6 cellular contexts compared by ENCODE assay signal in the genomic region with DNA sequence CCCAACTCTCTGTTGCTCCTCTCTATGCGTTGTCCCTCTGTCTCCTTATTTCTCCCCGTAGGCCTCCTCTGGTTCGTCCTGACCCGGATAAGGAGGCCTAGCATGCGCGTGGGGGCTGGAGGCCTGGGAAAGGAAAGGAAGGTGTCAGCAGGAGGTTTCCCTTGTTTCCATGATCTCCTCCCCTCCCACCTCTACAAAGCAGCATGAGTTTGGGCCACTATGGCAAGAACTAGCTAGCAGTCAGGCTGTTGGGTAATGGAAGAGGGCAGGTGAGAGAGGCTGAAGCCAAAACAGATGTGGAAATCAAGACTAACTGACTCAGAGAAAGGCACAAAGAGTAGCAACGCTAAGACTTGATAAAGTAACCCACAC. TPM values are rescaled to one million over a fixed set of nuclear protein-coding genes. Genes with fewer than 3 reads are reported as not detected.
A peak's percentile ranks its signal among the peaks of the same experiment; 100 is the strongest.
DNase-seq lines count a peak whose midpoint lies in the region; ATAC-seq lines count a peak whose summit lies in the region.

No MANE protein-coding gene starts in this region.

- no peaks in the 10 kb centered on the region for H3K36me3 ChIP-seq in aorta (ENCODE audit: control insufficient read depth in 1 of 2, insufficient read depth in 2 of 2, low read length in 1 of 2)

- intact Hi-C loops in aorta (cut with DNase I) = no loop called here

- H3K27ac Mint-ChIP-seq in stimulated activated naive CD8-positive, alpha-beta T cell treated with anti-CD3 and anti-CD28 coated beads, Interleukin-15, Interleukin-2, amounts not matched to agents 100 ng/mL and 50 ng/mL, for 24 hours = peak overlapping the region; percentile 85

- H3K4me1 Mint-ChIP-seq in stimulated activated naive CD8-positive, alpha-beta T cell treated with anti-CD3 and anti-CD28 coated beads, Interleukin-15, Interleukin-2, amounts not matched to agents 100 ng/mL and 50 ng/mL, for 24 hours (ENCODE audit: low read depth) = peaks cover 12% of the 10 kb centered on the region

- H3K27me3 ChIP-seq in aorta (ENCODE audit: control insufficient read depth in 1 of 2, insufficient read depth in 2 of 2, low read length in 1 of 2) = no peaks in the 10 kb centered on the region

- peak overlapping the region; percentile 24 to 40 for H3K4me3 ChIP-seq in aorta (ENCODE audit: low read length in 2 of 2)

- ATAC-seq in stimulated activated naive CD8-positive, alpha-beta T cell treated with anti-CD3 and anti-CD28 coated beads, Interleukin-15, Interleukin-2, amounts not matched to agents 100 U/mL and 50 U/mL, for 24 hours = no peak
- ATAC-seq in aorta (ENCODE audit: low FRiP score) = no peak

- H3K9me3 ChIP-seq in aorta (ENCODE audit: control insufficient read depth, low read length) = no peaks in the 10 kb centered on the region

- peaks cover 5% of the 10 kb centered on the region for H3K27me3 Mint-ChIP-seq in stimulated activated naive CD8-positive, alpha-beta T cell treated with anti-CD3 and anti-CD28 coated beads, Interleukin-15, Interleukin-2, amounts not matched to agents 100 ng/mL and 50 ng/mL, for 24 hours

- no peaks in the 10 kb centered on the region for H3K9me3 Mint-ChIP-seq in stimulated activated naive CD8-positive, alpha-beta T cell treated with anti-CD3 and anti-CD28 coated beads, Interleukin-15, Interleukin-2, amounts not matched to agents 100 ng/mL and 50 ng/mL, for 24 hours

- 9 to 14% methylated on average over 7 of the region's 7 CpGs for WGBS in aorta, 2 donors

- H3K4me3 Mint-ChIP-seq in stimulated activated naive CD8-positive, alpha-beta T cell treated with anti-CD3 and anti-CD28 coated beads, Interleukin-15, Interleukin-2, amounts not matched to agents 100 ng/mL and 50 ng/mL, for 24 hours = peak overlapping the region; percentile 90

- H3K27ac ChIP-seq in aorta (ENCODE audit: low read depth in 1 of 2, low read length in 2 of 2) = peak overlapping the region in 1 of 2 donors; percentile 18

- DNase-seq in stimulated activated naive CD8-positive, alpha-beta T cell treated with anti-CD3 and anti-CD28 coated beads, Interleukin-15, Interleukin-2, amounts not matched to agents 100 U/mL and 50 U/mL, for 24 hours = no peak
- peak; percentile 53 for DNase-seq in iris pigment epithelial cell (ENCODE audit: low read depth)
- no peak for DNase-seq in aorta
- DNase-seq in glomerular visceral epithelial cell (ENCODE audit: extremely low spot score) = no peak
- DNase-seq in NOMO-1 treated with DMSO at 0.1 percent for 48 hours (lab: John Stamatoyannopoulos, UW; ENCODE audit: unreplicated experiment) = no peak

- H3K36me3 Mint-ChIP-seq in stimulated activated naive CD8-positive, alpha-beta T cell treated with anti-CD3 and anti-CD28 coated beads, Interleukin-15, Interleukin-2, amounts not matched to agents 100 ng/mL and 50 ng/mL, for 24 hours (ENCODE audit: low read depth) = no peaks in the 10 kb centered on the region

- H3K4me1 ChIP-seq in aorta (ENCODE audit: control insufficient read depth in 1 of 2, insufficient read depth in 2 of 2, low read length in 2 of 2) = no peaks in the 10 kb centered on the region

RNA-seq across cellular contexts. Expression of gene SEMA6C, which starts 0.7 kb away (rescaled TPM):
- 10 to 100 TPM in 1 of 2 donors, 1 to 10 TPM in 1; 8.1 to 25.2 TPM for total RNA-seq in aorta
- polyA plus RNA-seq in aorta = 10 to 100 TPM in 1 of 2 donors, 1 to 10 TPM in 1; 2.5 to 28.8 TPM

RNA-seq across cellular contexts. Expression of gene TNFAIP8L2, which starts 9.3 kb away (rescaled TPM):
- 1 to 10 TPM; 4.1 TPM for total RNA-seq in aorta
- polyA plus RNA-seq in aorta = 1 to 10 TPM; 4.1 to 7.1 TPM

RNA-seq across cellular contexts. Expression of gene LYSMD1, which starts 18.6 kb away (rescaled TPM):
- total RNA-seq in aorta = 1 to 10 TPM; 7.3 to 9.6 TPM
- 1 to 10 TPM; 4.4 to 7.5 TPM for polyA plus RNA-seq in aorta

RNA-seq across cellular contexts. Expression of gene SCNM1, which starts 18.8 kb away (rescaled TPM):
- 10 to 100 TPM; 27.3 to 33.8 TPM for total RNA-seq in aorta
- polyA plus RNA-seq in aorta = 10 to 100 TPM; 39.3 to 58.4 TPM

RNA-seq across cellular contexts. Expression of gene TMOD4, which starts 28.7 kb away (rescaled TPM):
- under 1 TPM in 1 of 2 donors, not detected in 1; 0.78 TPM for total RNA-seq in aorta
- polyA plus RNA-seq in aorta = under 1 TPM in 1 of 2 donors, not detected in 1; 0.69 TPM
